Comparison of ENCODE assay signal across 1 cellular context in the genomic region with DNA sequence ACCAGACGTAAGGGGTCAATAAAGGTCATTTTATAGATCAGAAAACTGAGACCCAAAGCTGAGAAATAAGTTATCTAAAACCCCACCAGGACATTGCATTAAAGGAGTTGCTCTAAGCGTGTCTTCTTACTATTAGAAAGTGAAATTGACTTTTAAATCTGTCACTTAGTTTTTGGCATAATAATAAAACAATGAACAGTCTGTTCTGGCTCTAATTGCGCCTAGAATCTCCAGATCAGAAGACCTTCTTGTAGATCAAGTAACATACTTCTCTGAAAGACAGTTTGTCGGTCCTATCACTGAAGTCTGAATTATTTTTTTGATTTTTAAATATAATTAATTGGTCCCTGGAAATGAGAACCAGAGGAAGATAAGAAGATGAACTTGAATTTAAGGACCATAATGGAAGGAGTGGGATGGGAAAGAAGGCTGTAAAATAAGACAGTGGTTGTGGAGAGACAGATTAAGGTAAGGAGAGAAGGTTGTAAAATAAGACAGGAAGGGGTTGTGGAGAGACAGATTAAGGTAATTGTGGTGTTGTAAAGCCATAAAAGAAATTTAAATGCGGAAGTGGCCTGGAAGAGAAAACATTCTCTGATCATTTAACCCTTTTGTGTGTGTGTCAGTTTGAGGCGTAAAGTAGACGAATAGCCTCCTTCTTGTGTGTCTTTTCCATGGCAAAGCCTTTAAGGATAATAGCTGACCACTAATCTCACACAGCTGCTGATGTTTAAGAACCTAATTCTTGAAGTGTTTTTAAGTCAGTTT.
TF ChIP-seq lines count a peak whose summit lies in the region.

No MANE protein-coding gene starts in this region.

TF ChIP-seq in GM12878, 131 proteins besides CTCF, POLR2A, EP300 and RAD21 (continued from another document):
- TF ChIP-seq, protein P1, sequence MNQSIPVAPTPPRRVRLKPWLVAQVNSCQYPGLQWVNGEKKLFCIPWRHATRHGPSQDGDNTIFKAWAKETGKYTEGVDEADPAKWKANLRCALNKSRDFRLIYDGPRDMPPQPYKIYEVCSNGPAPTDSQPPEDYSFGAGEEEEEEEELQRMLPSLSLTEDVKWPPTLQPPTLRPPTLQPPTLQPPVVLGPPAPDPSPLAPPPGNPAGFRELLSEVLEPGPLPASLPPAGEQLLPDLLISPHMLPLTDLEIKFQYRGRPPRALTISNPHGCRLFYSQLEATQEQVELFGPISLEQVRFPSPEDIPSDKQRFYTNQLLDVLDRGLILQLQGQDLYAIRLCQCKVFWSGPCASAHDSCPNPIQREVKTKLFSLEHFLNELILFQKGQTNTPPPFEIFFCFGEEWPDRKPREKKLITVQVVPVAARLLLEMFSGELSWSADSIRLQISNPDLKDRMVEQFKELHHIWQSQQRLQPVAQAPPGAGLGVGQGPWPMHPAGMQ (IDR thresholded peaks at IDR 0.05; ENCODE audit: borderline replicate concordance): no peak
- TF ChIP-seq, protein P2, sequence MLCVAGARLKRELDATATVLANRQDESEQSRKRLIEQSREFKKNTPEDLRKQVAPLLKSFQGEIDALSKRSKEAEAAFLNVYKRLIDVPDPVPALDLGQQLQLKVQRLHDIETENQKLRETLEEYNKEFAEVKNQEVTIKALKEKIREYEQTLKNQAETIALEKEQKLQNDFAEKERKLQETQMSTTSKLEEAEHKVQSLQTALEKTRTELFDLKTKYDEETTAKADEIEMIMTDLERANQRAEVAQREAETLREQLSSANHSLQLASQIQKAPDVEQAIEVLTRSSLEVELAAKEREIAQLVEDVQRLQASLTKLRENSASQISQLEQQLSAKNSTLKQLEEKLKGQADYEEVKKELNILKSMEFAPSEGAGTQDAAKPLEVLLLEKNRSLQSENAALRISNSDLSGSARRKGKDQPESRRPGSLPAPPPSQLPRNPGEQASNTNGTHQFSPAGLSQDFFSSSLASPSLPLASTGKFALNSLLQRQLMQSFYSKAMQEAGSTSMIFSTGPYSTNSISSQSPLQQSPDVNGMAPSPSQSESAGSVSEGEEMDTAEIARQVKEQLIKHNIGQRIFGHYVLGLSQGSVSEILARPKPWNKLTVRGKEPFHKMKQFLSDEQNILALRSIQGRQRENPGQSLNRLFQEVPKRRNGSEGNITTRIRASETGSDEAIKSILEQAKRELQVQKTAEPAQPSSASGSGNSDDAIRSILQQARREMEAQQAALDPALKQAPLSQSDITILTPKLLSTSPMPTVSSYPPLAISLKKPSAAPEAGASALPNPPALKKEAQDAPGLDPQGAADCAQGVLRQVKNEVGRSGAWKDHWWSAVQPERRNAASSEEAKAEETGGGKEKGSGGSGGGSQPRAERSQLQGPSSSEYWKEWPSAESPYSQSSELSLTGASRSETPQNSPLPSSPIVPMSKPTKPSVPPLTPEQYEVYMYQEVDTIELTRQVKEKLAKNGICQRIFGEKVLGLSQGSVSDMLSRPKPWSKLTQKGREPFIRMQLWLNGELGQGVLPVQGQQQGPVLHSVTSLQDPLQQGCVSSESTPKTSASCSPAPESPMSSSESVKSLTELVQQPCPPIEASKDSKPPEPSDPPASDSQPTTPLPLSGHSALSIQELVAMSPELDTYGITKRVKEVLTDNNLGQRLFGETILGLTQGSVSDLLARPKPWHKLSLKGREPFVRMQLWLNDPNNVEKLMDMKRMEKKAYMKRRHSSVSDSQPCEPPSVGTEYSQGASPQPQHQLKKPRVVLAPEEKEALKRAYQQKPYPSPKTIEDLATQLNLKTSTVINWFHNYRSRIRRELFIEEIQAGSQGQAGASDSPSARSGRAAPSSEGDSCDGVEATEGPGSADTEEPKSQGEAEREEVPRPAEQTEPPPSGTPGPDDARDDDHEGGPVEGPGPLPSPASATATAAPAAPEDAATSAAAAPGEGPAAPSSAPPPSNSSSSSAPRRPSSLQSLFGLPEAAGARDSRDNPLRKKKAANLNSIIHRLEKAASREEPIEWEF (IDR thresholded peaks at IDR 0.05; ENCODE audit: insufficient replicate concordance, low read depth, low read length): no peak
- TF ChIP-seq SRF (IDR thresholded peaks at IDR 0.05; ENCODE audit: low read depth in 2 of 2, low read length in 2 of 2): no peak
- TF ChIP-seq MTA2 (IDR thresholded peaks at IDR 0.05; ENCODE audit: low read depth): peak; percentile 28
- 0 out of 2 replicates have a peak, but pooled peaks have one; percentile 38 for TF ChIP-seq CHD4 (IDR thresholded peaks at IDR 0.05)
- TF ChIP-seq, protein P3, sequence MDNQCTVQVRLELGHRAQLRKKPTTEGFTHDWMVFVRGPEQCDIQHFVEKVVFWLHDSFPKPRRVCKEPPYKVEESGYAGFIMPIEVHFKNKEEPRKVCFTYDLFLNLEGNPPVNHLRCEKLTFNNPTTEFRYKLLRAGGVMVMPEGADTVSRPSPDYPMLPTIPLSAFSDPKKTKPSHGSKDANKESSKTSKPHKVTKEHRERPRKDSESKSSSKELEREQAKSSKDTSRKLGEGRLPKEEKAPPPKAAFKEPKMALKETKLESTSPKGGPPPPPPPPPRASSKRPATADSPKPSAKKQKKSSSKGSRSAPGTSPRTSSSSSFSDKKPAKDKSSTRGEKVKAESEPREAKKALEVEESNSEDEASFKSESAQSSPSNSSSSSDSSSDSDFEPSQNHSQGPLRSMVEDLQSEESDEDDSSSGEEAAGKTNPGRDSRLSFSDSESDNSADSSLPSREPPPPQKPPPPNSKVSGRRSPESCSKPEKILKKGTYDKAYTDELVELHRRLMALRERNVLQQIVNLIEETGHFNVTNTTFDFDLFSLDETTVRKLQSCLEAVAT (IDR thresholded peaks at IDR 0.05): peak; percentile 63
- TF ChIP-seq SIX5 (IDR thresholded peaks at IDR 0.05; ENCODE audit: low read depth, low read length, severe bottlenecking): no peak
- no peak for TF ChIP-seq NR2C2 (IDR thresholded peaks at IDR 0.05; ENCODE audit: borderline replicate concordance, control insufficient read depth, insufficient read length, low read depth)
- peak; percentile 57; the same call in 1 of the 2 replicates for TF ChIP-seq RUNX3 (IDR thresholded peaks at IDR 0.05; ENCODE audit: low read length)
- no peak for TF ChIP-seq MTA3 (IDR thresholded peaks at IDR 0.05; ENCODE audit: borderline replicate concordance, low read length)
- TF ChIP-seq NR2C1 (IDR thresholded peaks at IDR 0.05): no peak
- TF ChIP-seq, protein P4, sequence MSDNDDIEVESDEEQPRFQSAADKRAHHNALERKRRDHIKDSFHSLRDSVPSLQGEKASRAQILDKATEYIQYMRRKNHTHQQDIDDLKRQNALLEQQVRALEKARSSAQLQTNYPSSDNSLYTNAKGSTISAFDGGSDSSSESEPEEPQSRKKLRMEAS (IDR thresholded peaks at IDR 0.05; ENCODE audit: low read depth, low read length): no peak
- TF ChIP-seq YBX1 (IDR thresholded peaks at IDR 0.05): no peak
- no peak for TF ChIP-seq EGR1 (IDR thresholded peaks at IDR 0.05; ENCODE audit: borderline replicate concordance in 1 of 2, low read depth in 2 of 2, low read length in 2 of 2)
